ENCODE assay signal across 9 cellular contexts in the genomic region with DNA sequence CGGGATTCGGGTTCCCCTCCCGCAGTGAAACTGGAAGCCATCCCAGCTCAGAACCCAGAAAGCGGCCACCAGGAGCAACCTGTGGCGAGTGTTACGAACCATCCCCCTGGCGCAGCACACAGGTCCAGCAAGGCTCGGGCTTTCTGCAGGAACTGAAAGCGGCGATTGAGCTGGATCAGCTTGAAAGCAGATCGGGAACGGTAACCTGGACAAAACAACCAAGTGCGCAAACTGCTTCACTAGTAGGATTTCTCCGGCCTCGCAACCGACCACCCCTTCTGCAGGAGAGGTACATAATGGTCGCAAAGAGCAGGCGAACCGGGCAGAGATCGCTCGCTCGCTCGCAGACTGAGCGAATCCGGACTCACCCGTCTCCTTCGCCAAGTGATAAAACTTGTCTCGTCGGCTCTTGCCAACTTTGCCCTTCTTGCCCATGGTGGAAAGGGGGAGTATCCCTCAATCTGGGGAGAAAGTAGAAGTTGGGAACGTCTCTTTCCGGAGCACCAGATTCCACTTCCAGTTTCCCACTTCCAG. TPM values are rescaled to one million over a fixed set of nuclear protein-coding genes. Genes with fewer than 3 reads are reported as not detected.
DNase-seq lines count a peak whose midpoint lies in the region; FAIRE-seq and TF ChIP-seq lines count a peak whose summit lies in the region.
"Had no signal": no experiment of that assay in that cellular context is flagged by ENCODE, and none has a peak within 500 bp of the region (broad histone marks: within the 10 kb centered on the region; RNA-seq: fewer than 3 reads in every experiment).

No MANE protein-coding gene starts in this region.

- no peaks in the 10 kb centered on the region for H3K27me3 Mint-ChIP-seq in activated naive CD4-positive, alpha-beta T cell treated with anti-CD3 and anti-CD28 coated beads, Interleukin-2, amount 10 ng/mL, durations not matched to agents 7 days and 5 days

- peak overlapping the region; percentile 87 for H3K4me3 Mint-ChIP-seq in activated naive CD4-positive, alpha-beta T cell treated with anti-CD3 and anti-CD28 coated beads, Interleukin-2, amount 10 ng/mL, durations not matched to agents 7 days and 5 days

- peak overlapping the region; percentile 95 for H3K4me2 ChIP-seq in OCI-LY3 (ENCODE audit: low read length)

- no peaks in the 10 kb centered on the region for H3K9me3 Mint-ChIP-seq in activated naive CD4-positive, alpha-beta T cell treated with anti-CD3 and anti-CD28 coated beads, Interleukin-2, amount 10 ng/mL, durations not matched to agents 7 days and 5 days

- H4K20me1 ChIP-seq in OCI-LY3 (ENCODE audit: insufficient read depth, low read length), result no peaks in the 10 kb centered on the region

- H3K4me1 Mint-ChIP-seq in activated naive CD4-positive, alpha-beta T cell treated with anti-CD3 and anti-CD28 coated beads, Interleukin-2, amount 10 ng/mL, durations not matched to agents 7 days and 5 days, result peaks cover 76% of the 10 kb centered on the region

- no peak for FAIRE-seq in GM19239 (lab: Jason Lieb, UNC)
- no peak for FAIRE-seq in frontal cortex (lab: Jason Lieb, UNC)

- peak overlapping the region; percentile 96 for H3K27ac Mint-ChIP-seq in activated naive CD4-positive, alpha-beta T cell treated with anti-CD3 and anti-CD28 coated beads, Interleukin-2, amount 10 ng/mL, durations not matched to agents 7 days and 5 days

- peaks cover 80% of the 10 kb centered on the region for H3K36me3 Mint-ChIP-seq in activated naive CD4-positive, alpha-beta T cell treated with anti-CD3 and anti-CD28 coated beads, Interleukin-2, amount 10 ng/mL, durations not matched to agents 7 days and 5 days

- H3K4me1 ChIP-seq in OCI-LY3 (ENCODE audit: low read length), result peaks cover 24% of the 10 kb centered on the region
- H3K4me1 ChIP-seq in mononuclear cell (ENCODE audit: insufficient read depth, low read length), result peaks cover 38% of the 10 kb centered on the region

- H3K4me3 ChIP-seq in OCI-LY3 (ENCODE audit: low read length) (peak overlapping the region; percentile 83), mononuclear cell (ENCODE audit: low read length) (peak overlapping the region; percentile 83)

- H3K9me3 ChIP-seq in OCI-LY3 (ENCODE audit: insufficient read depth, low read length), result no peaks in the 10 kb centered on the region
- no peaks in the 10 kb centered on the region for H3K9me3 ChIP-seq in mononuclear cell (ENCODE audit: low read depth, low read length)

- peaks cover 47% of the 10 kb centered on the region for H3K79me2 ChIP-seq in OCI-LY3 (ENCODE audit: low read length)

- CTCF ChIA-PET in activated naive CD4-positive, alpha-beta T cell treated with anti-CD3 and anti-CD28 coated beads, Interleukin-2, amount 10 ng/mL, durations not matched to agents 7 days and 5 days (lab: Charles Lee), result interaction anchor here (0.9 kb wide), 1 partner anchor 22 kb away, joined by 3 read pairs; no protein-coding TSS in a partner anchor

- H2AFZ ChIP-seq in OCI-LY3 (ENCODE audit: low read depth, low read length), result peak overlapping the region; percentile 96

- no peak for TF ChIP-seq CTCF in OCI-LY3 (IDR thresholded peaks at IDR 0.05; ENCODE audit: low read depth, low read length)

- H3K27me3 ChIP-seq in OCI-LY3 (ENCODE audit: low read depth, low read length) (no peaks in the 10 kb centered on the region), mononuclear cell (ENCODE audit: insufficient read depth, low read length) (no peaks in the 10 kb centered on the region)

- peaks cover 70% of the 10 kb centered on the region for H3K36me3 ChIP-seq in OCI-LY3 (replicated peaks; ENCODE audit: low read depth, low read length)

- H3K27ac ChIP-seq in OCI-LY3 (ENCODE audit: low read length), result peak overlapping the region; percentile 80

- H3K9ac ChIP-seq in OCI-LY3 (ENCODE audit: low read length), result peak overlapping the region; percentile 92

- no peak for DNase-seq in activated naive CD4-positive, alpha-beta T cell treated with anti-CD3 and anti-CD28 coated beads, Interleukin-2, amount 10 ng/mL, durations not matched to agents 7 days and 5 days
- no peak for DNase-seq in activated naive CD4-positive, alpha-beta T cell treated with Interleukin-2 at 50 U/mL for 16 hours
- DNase-seq in dermis microvascular lymphatic vessel endothelial cell (ENCODE audit: low read depth in 2 of 2), result peak; percentile 43 to 51
- DNase-seq in GM19239 (ENCODE audit: insufficient read length, low spot score), result no peak
- DNase-seq in frontal cortex (ENCODE audit: low spot score in 2 of 2), result no peak
- no peak for DNase-seq in NCI-H187 (lab: John Stamatoyannopoulos, UW)

RNA-seq across cellular contexts. Expression of gene PSMC5, which starts 0.7 kb away (rescaled TPM):
- total RNA-seq in dermis microvascular lymphatic vessel endothelial cell (66.0 and 84.6 TPM in 2 replicates), mononuclear cell (15.3 TPM), frontal cortex (47.3 TPM)

RNA-seq across cellular contexts. Expression of gene FTSJ3, which starts 0.9 kb away (rescaled TPM):
- total RNA-seq in dermis microvascular lymphatic vessel endothelial cell (53.1 and 72.6 TPM in 2 replicates), mononuclear cell (13.2 TPM), frontal cortex (34.6 TPM)

RNA-seq across cellular contexts. Expression of gene SMARCD2, which starts 15.9 kb away (rescaled TPM):
- 59.7 and 62.8 TPM in 2 replicates for total RNA-seq in dermis microvascular lymphatic vessel endothelial cell
- total RNA-seq in mononuclear cell, result 56.0 TPM
- 9.4 TPM for total RNA-seq in frontal cortex

RNA-seq across cellular contexts. Expression of gene CSH2, which starts 46.9 kb away (rescaled TPM):
- not detected in 2 replicates for total RNA-seq in dermis microvascular lymphatic vessel endothelial cell
- 0.10 TPM for total RNA-seq in mononuclear cell
- total RNA-seq in frontal cortex, result not detected
- total RNA-seq: pulmonary artery endothelial cell had no signal

RNA-seq across cellular contexts. Expression of gene DDX42, which starts 52.6 kb away (rescaled TPM):
- total RNA-seq in dermis microvascular lymphatic vessel endothelial cell, result 36.1 and 61.3 TPM in 2 replicates
- 112 TPM for total RNA-seq in mononuclear cell
- total RNA-seq in frontal cortex, result 64.0 TPM

Comparison
In these comparisons a context has a peak if more than half of its experiments do, and no peak if none do; other contexts are left out.
1. DNase-seq: peak in dermis microvascular lymphatic vessel endothelial cell (2 of 2); none in activated naive CD4-positive, alpha-beta T cell treated with anti-CD3 and anti-CD28 coated beads, Interleukin-2, amount 10 ng/mL, durations not matched to agents 7 days and 5 days (single experiment), activated naive CD4-positive, alpha-beta T cell treated with Interleukin-2 at 50 U/mL for 16 hours (single experiment), GM19239 (single experiment), frontal cortex (0 of 2) and NCI-H187 (0 of 2).